ENCODE assay signal across 8 cellular contexts in the genomic region with DNA sequence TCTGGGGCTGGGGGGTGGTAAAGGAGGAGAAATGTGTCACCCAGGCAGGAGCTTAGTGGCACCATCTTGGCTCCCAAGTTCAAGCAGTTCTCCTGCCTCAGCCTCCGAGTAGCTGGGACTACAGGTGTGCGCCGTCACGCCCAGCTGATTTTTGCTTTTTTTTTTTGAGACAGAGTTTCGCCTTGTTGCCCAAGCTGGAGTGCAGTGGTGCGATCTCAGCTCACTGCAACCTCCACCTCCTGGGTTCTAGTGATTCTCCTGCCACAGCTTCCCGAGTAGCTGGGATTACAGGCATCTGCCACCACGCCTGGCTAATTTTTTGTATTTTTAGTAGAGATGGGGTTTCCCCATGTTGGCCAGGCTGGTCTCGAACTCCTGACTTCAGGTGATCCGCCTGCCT.
A peak's percentile ranks its signal among the peaks of the same experiment; 100 is the strongest.
DNase-seq lines count a peak whose midpoint lies in the region; ATAC-seq and TF ChIP-seq lines count a peak whose summit lies in the region.
"Not testable (repeated sequence)": the region's sequence is repeated elsewhere in the genome, so short reads cannot be mapped to it uniquely, and the experiment has no call there.

No MANE protein-coding gene starts in this region.

- H3K9ac ChIP-seq in PC-3 (ENCODE audit: low read length): not testable (repeated sequence)

- not testable (repeated sequence) for BruUV-seq in Calu3 (replicated peaks; lab: Mats Ljungman, UMichigan); PC-3 (replicated peaks; lab: Mats Ljungman, UMichigan)

- peaks cover 73% of the 10 kb centered on the region for H3K36me3 Mint-ChIP-seq in Calu3 (ENCODE audit: insufficient read depth, unreplicated experiment)
- peaks cover 22% of the 10 kb centered on the region for H3K36me3 Mint-ChIP-seq in activated T-helper 1 cell treated with anti-CD3 and anti-CD28 coated beads, Interleukin-12 subunit alpha, Interleukin-12 subunit beta, Interleukin-2, Interleukin-4 antibody, amounts not matched to agents 30 ng/mL and 10 ng/mL and 1 ng/mL, durations not matched to agents 14 hours and 24 hours and 36 hours (ENCODE audit: low read depth)
- H3K36me3 Mint-ChIP-seq in effector memory CD8-positive, alpha-beta T cell (ENCODE audit: insufficient read depth): peaks cover 55% of the 10 kb centered on the region
- H3K36me3 Mint-ChIP-seq in naive B cell: not testable (repeated sequence)

- H3K79me2 ChIP-seq in PC-3 (ENCODE audit: low read length): peaks cover 68% of the 10 kb centered on the region

- peak; percentile 16 for ATAC-seq in GM19467 (IDR thresholded peaks at IDR 0.05; ENCODE audit: unreplicated experiment)
- peak; percentile 16 for ATAC-seq in HG03342 (IDR thresholded peaks at IDR 0.05; ENCODE audit: unreplicated experiment)
- ATAC-seq in PC-3; effector memory CD8-positive, alpha-beta T cell (replicated peaks); stimulated activated naive CD8-positive, alpha-beta T cell treated with anti-CD3 and anti-CD28 coated beads, Interleukin-15, amount 100 ng/mL, for 72 hours: not testable (repeated sequence)
- peak; percentile 13 to 17 for ATAC-seq in naive B cell (ENCODE audit: low read depth in 2 of 2)

- not testable (repeated sequence) for H3K9me3 ChIP-seq in PC-3 (ENCODE audit: low read length)

- not testable (repeated sequence) for H3K9me3 Mint-ChIP-seq in Calu3 (ENCODE audit: low read depth, unreplicated experiment); activated T-helper 1 cell treated with anti-CD3 and anti-CD28 coated beads, Interleukin-12 subunit alpha, Interleukin-12 subunit beta, Interleukin-2, Interleukin-4 antibody, amounts not matched to agents 30 ng/mL and 10 ng/mL and 1 ng/mL, durations not matched to agents 14 hours and 24 hours and 36 hours; effector memory CD8-positive, alpha-beta T cell; naive B cell; stimulated activated naive CD8-positive, alpha-beta T cell treated with anti-CD3 and anti-CD28 coated beads, Interleukin-15, amount 100 ng/mL, for 72 hours

- H3K9me2 ChIP-seq in PC-3 (replicated peaks; ENCODE audit: low read length): not testable (repeated sequence)

- TF ChIP-seq CTCF in Calu3 (IDR thresholded peaks at IDR 0.05; ENCODE audit: unreplicated experiment); PC-3 (conservative IDR thresholded peaks at IDR 0.05; ENCODE audit: low read depth, low read length): not testable (repeated sequence)

- peaks cover 38% of the 10 kb centered on the region; the same call in 1 of the 2 replicates for H4K20me1 ChIP-seq in PC-3 (ENCODE audit: low read length)

- not testable (repeated sequence) for H3K27me3 ChIP-seq in PC-3 (ENCODE audit: low read length)

- intact Hi-C loops in Calu3 (cut with micrococcal nuclease; ENCODE audit: unreplicated experiment); PC-3 (cut with micrococcal nuclease); activated T-helper 1 cell treated with anti-CD3 and anti-CD28 coated beads, Interleukin-12 subunit alpha, Interleukin-12 subunit beta, Interleukin-2, Interleukin-4 antibody, amounts not matched to agents 30 ng/mL and 10 ng/mL and 1 ng/mL, durations not matched to agents 14 hours and 24 hours and 36 hours (cut with micrococcal nuclease): not testable (repeated sequence)

- not testable (repeated sequence) for H3K4me3 ChIP-seq in PC-3 (ENCODE audit: low read length)

- CTCF ChIA-PET in Calu3 (lab: Charles Lee); PC-3 (lab: Charles Lee): not testable (repeated sequence)

- not testable (repeated sequence) for H3F3A ChIP-seq in PC-3 (ENCODE audit: low read length, unreplicated experiment)

- H3K27ac Mint-ChIP-seq in Calu3 (ENCODE audit: unreplicated experiment): not testable (repeated sequence)
- peak overlapping the region; percentile 67 for H3K27ac Mint-ChIP-seq in activated T-helper 1 cell treated with anti-CD3 and anti-CD28 coated beads, Interleukin-12 subunit alpha, Interleukin-12 subunit beta, Interleukin-2, Interleukin-4 antibody, amounts not matched to agents 30 ng/mL and 10 ng/mL and 1 ng/mL, durations not matched to agents 14 hours and 24 hours and 36 hours
- H3K27ac Mint-ChIP-seq in effector memory CD8-positive, alpha-beta T cell: peak overlapping the region; percentile 98 to 99
- peak overlapping the region; percentile 93 to 99 (median 98) for H3K27ac Mint-ChIP-seq in naive B cell
- H3K27ac Mint-ChIP-seq in stimulated activated naive CD8-positive, alpha-beta T cell treated with anti-CD3 and anti-CD28 coated beads, Interleukin-15, amount 100 ng/mL, for 72 hours: peak overlapping the region; percentile 33 to 94

- H2AFZ ChIP-seq in PC-3 (ENCODE audit: low read length): not testable (repeated sequence)

- H3K36me3 ChIP-seq in PC-3 (ENCODE audit: low read depth, low read length): not testable (repeated sequence)

- not testable (repeated sequence) for H3K27ac ChIP-seq in PC-3 (ENCODE audit: low read length)

- H3K4me1 ChIP-seq in PC-3 (ENCODE audit: insufficient read depth, low read length): not testable (repeated sequence)

- H3K4me3 Mint-ChIP-seq in Calu3 (ENCODE audit: low read depth, unreplicated experiment) (peak overlapping the region; percentile 95), naive B cell (peak overlapping the region; percentile 83 to 98 (median 96))
- H3K4me3 Mint-ChIP-seq in activated T-helper 1 cell treated with anti-CD3 and anti-CD28 coated beads, Interleukin-12 subunit alpha, Interleukin-12 subunit beta, Interleukin-2, Interleukin-4 antibody, amounts not matched to agents 30 ng/mL and 10 ng/mL and 1 ng/mL, durations not matched to agents 14 hours and 24 hours and 36 hours: peak overlapping the region; percentile 90
- H3K4me3 Mint-ChIP-seq in effector memory CD8-positive, alpha-beta T cell: peak overlapping the region; percentile 94 to 96
- peak overlapping the region; percentile 72 to 99 for H3K4me3 Mint-ChIP-seq in stimulated activated naive CD8-positive, alpha-beta T cell treated with anti-CD3 and anti-CD28 coated beads, Interleukin-15, amount 100 ng/mL, for 72 hours

- H3K4me2 ChIP-seq in PC-3 (ENCODE audit: low read length): peak overlapping the region; percentile 46; the same call in 1 of the 2 replicates

- H3K4me1 Mint-ChIP-seq in Calu3 (ENCODE audit: low read depth, unreplicated experiment) (peaks cover 40% of the 10 kb centered on the region), naive B cell (peaks cover 42 to 62% (median 62%) of the 10 kb centered on the region in 3 donors)
- peaks cover 35% of the 10 kb centered on the region for H3K4me1 Mint-ChIP-seq in activated T-helper 1 cell treated with anti-CD3 and anti-CD28 coated beads, Interleukin-12 subunit alpha, Interleukin-12 subunit beta, Interleukin-2, Interleukin-4 antibody, amounts not matched to agents 30 ng/mL and 10 ng/mL and 1 ng/mL, durations not matched to agents 14 hours and 24 hours and 36 hours (ENCODE audit: low read depth)
- peaks cover 46 to 47% of the 10 kb centered on the region in 2 donors for H3K4me1 Mint-ChIP-seq in effector memory CD8-positive, alpha-beta T cell (ENCODE audit: low read depth in 2 of 2)
- H3K4me1 Mint-ChIP-seq in stimulated activated naive CD8-positive, alpha-beta T cell treated with anti-CD3 and anti-CD28 coated beads, Interleukin-15, amount 100 ng/mL, for 72 hours: peaks cover 56% of the 10 kb centered on the region

- not testable (repeated sequence) for H3K27me3 Mint-ChIP-seq in Calu3 (ENCODE audit: unreplicated experiment); activated T-helper 1 cell treated with anti-CD3 and anti-CD28 coated beads, Interleukin-12 subunit alpha, Interleukin-12 subunit beta, Interleukin-2, Interleukin-4 antibody, amounts not matched to agents 30 ng/mL and 10 ng/mL and 1 ng/mL, durations not matched to agents 14 hours and 24 hours and 36 hours (ENCODE audit: insufficient read depth); effector memory CD8-positive, alpha-beta T cell; naive B cell; stimulated activated naive CD8-positive, alpha-beta T cell treated with anti-CD3 and anti-CD28 coated beads, Interleukin-15, amount 100 ng/mL, for 72 hours

- not testable (repeated sequence) for DNase-seq in Calu3; PC-3; activated T-helper 1 cell treated with anti-CD3 and anti-CD28 coated beads, Interleukin-12 subunit alpha, Interleukin-12 subunit beta, Interleukin-2, Interleukin-4 antibody, amounts not matched to agents 30 ng/mL and 10 ng/mL and 1 ng/mL, durations not matched to agents 14 hours and 24 hours and 36 hours (ENCODE audit: low spot score); effector memory CD8-positive, alpha-beta T cell; stimulated activated naive CD8-positive, alpha-beta T cell treated with anti-CD3 and anti-CD28 coated beads, Interleukin-15, amount 100 ng/mL, for 72 hours
- peak; percentile 59 for DNase-seq in naive B cell

- POLR2A ChIA-PET in PC-3 (lab: Charles Lee; ENCODE audit: unreplicated experiment): not testable (repeated sequence)
